Comparison of ENCODE assay signal across 8 cellular contexts in genomic region chr10:73997806-73998622, GRCh38. TPM values are rescaled to one million over a fixed set of nuclear protein-coding genes. Genes with fewer than 3 reads are reported as not detected.
A peak's percentile ranks its signal among the peaks of the same experiment; 100 is the strongest.
DNase-seq lines count a peak whose midpoint lies in the region; ATAC-seq, FAIRE-seq and TF ChIP-seq lines count a peak whose summit lies in the region.

TSS of gene VCL (plus strand) at chr10:73998116. CDS start at chr10:73998208, 92 bp downstream.

- H3K4me2 ChIP-seq in Loucy (ENCODE audit: low read depth, low read length, poor library complexity, severe bottlenecking): peak within 1 kb of the TSS; percentile 98

- no peak for TF ChIP-seq CTCF in Loucy (conservative IDR thresholded peaks at IDR 0.05; ENCODE audit: low read length)

- peak; percentile 99 for ATAC-seq in natural killer cell treated with Interleukin-12 subunit alpha and Interleukin-12 subunit beta and Interleukin-15 and Interleukin-18, amount 100 ng/mL, for 72 hours
- ATAC-seq in stimulated activated naive CD8-positive, alpha-beta T cell treated with anti-CD3 and anti-CD28 coated beads, Interleukin-15, Interleukin-2, amounts not matched to agents 100 U/mL and 50 U/mL, for 24 hours: peak; percentile 99

- peak within 1 kb of the TSS; percentile 79 to 99 for H3K27ac Mint-ChIP-seq in natural killer cell treated with Interleukin-12 subunit alpha and Interleukin-12 subunit beta and Interleukin-15 and Interleukin-18, amount 100 ng/mL, for 72 hours

- no peaks in the 10 kb centered on the region for H3K36me3 ChIP-seq in Loucy (ENCODE audit: insufficient read depth, low read length)

- peak; percentile 65 for FAIRE-seq in H54 (lab: Jason Lieb, UNC)

- H3K9me2 ChIP-seq in Loucy (replicated peaks; ENCODE audit: low read depth, low read length): no peaks in the 10 kb centered on the region

- peaks cover 51% of the 10 kb centered on the region for H3K4me1 ChIP-seq in Loucy (ENCODE audit: insufficient read depth, low read length, poor library complexity, severe bottlenecking)

- no peaks in the 10 kb centered on the region for H3K9me3 Mint-ChIP-seq in natural killer cell treated with Interleukin-12 subunit alpha and Interleukin-12 subunit beta and Interleukin-15 and Interleukin-18, amount 100 ng/mL, for 72 hours

- H4K20me1 ChIP-seq in Loucy (ENCODE audit: insufficient read depth, low read length, poor library complexity, severe bottlenecking): peaks cover 18% of the 10 kb centered on the region

- H3K4me1 Mint-ChIP-seq in natural killer cell treated with Interleukin-12 subunit alpha and Interleukin-12 subunit beta and Interleukin-15 and Interleukin-18, amount 100 ng/mL, for 72 hours (ENCODE audit: low read depth in 2 of 2): peaks cover 43 to 56% of the 10 kb centered on the region in 2 donors

- H3K79me2 ChIP-seq in Loucy (ENCODE audit: insufficient read depth, low read length): peaks cover 48% of the 10 kb centered on the region

- peak within 1 kb of the TSS; percentile 97 for H2AFZ ChIP-seq in Loucy (ENCODE audit: low read length)

- peak; percentile 99 for TF ChIP-seq POLR2A in H54 (IDR thresholded peaks at IDR 0.05; ENCODE audit: low read depth, low read length)
- peak; percentile 92 for TF ChIP-seq POLR2A in Raji (IDR thresholded peaks at IDR 0.05; ENCODE audit: insufficient read depth, low read depth, low read length)

- H3F3A ChIP-seq in Loucy (ENCODE audit: low read depth): peaks cover 1% of the 10 kb centered on the region; the same call in 1 of the 2 replicates

- DNase-seq in EL: peak; percentile 99
- DNase-seq in H54 (ENCODE audit: insufficient read length, low spot score): peak; percentile 93
- DNase-seq in activated T-helper 9 cell treated with anti-CD3 and anti-CD28 coated beads, Interleukin-2, amount 50 U/mL, for 16 hours (ENCODE audit: low read depth): peak; percentile 93
- DNase-seq in fibroblast of peridontal ligament (ENCODE audit: extremely low read depth): peak; percentile 96
- peak; percentile 97 for DNase-seq in natural killer cell treated with Interleukin-12 subunit alpha and Interleukin-12 subunit beta and Interleukin-15 and Interleukin-18, amount 100 ng/mL, for 72 hours (ENCODE audit: low spot score)
- DNase-seq in stimulated activated naive CD8-positive, alpha-beta T cell treated with anti-CD3 and anti-CD28 coated beads, Interleukin-15, Interleukin-2, amounts not matched to agents 100 U/mL and 50 U/mL, for 24 hours: peak; percentile 97

- no peaks in the 10 kb centered on the region for H3K27me3 ChIP-seq in Loucy (ENCODE audit: insufficient read depth, low read length, poor library complexity, severe bottlenecking)

- H3K27me3 Mint-ChIP-seq in natural killer cell treated with Interleukin-12 subunit alpha and Interleukin-12 subunit beta and Interleukin-15 and Interleukin-18, amount 100 ng/mL, for 72 hours: no peaks in the 10 kb centered on the region

- H3K9me3 ChIP-seq in Loucy (ENCODE audit: insufficient read depth, low read depth, low read length): no peaks in the 10 kb centered on the region

- no peaks in the 10 kb centered on the region for H3K36me3 Mint-ChIP-seq in natural killer cell treated with Interleukin-12 subunit alpha and Interleukin-12 subunit beta and Interleukin-15 and Interleukin-18, amount 100 ng/mL, for 72 hours

- peak within 1 kb of the TSS; percentile 66 for H3K9ac ChIP-seq in Loucy (ENCODE audit: low read depth, low read length, poor library complexity, severe bottlenecking)

- H3K4me3 ChIP-seq in Loucy (ENCODE audit: low read length, poor library complexity, severe bottlenecking): peak within 1 kb of the TSS; percentile 99

- peak within 1 kb of the TSS; percentile 95 for H3K4me3 Mint-ChIP-seq in natural killer cell treated with Interleukin-12 subunit alpha and Interleukin-12 subunit beta and Interleukin-15 and Interleukin-18, amount 100 ng/mL, for 72 hours

RNA-seq across cellular contexts. Expression of gene VCL, which starts in this region (rescaled TPM):
- 10 to 100 TPM; 42.1 to 51.4 TPM for total RNA-seq in natural killer cell treated with Interleukin-12 subunit alpha and Interleukin-12 subunit beta and Interleukin-15 and Interleukin-18, amount 100 ng/mL, for 72 hours

Comparison
In these comparisons a context has a peak if more than half of its experiments do, and no peak if none do; other contexts are left out.
1. Peak in every context shown above with its lines: DNase-seq, ATAC-seq and H3K4me3 ChIP-seq.